ENCODE assay signal across 13 cellular contexts in genomic region chr1:224730950-224731349, GRCh38.
"Had no signal": no experiment of that assay in that cellular context is flagged by ENCODE, and none has a peak within 500 bp of the region (broad histone marks: within the 10 kb centered on the region; RNA-seq: fewer than 3 reads in every experiment).

No MANE protein-coding gene starts in this region.

- H3K36me3 ChIP-seq: pancreas, thyroid gland had no signal

- FAIRE-seq: pancreas, urothelium cell line had no signal

- H3K4me3 ChIP-seq: lung, pancreas, thyroid gland had no signal

- DNase-seq: activated CD4-positive, alpha-beta memory T cell treated with anti-CD3 and anti-CD28 coated beads, Interleukin-2, amount 10 ng/mL, durations not matched to agents 7 days and 5 days; activated CD4-positive, alpha-beta T cell treated with anti-CD3 and anti-CD28 coated beads for 4 hours; activated T-cell treated with anti-CD3 and anti-CD28 coated beads, Interleukin-2, amount 50 U/mL, for 48 hours; aorta; left cardiac atrium; midbrain; pancreas; T-helper 17 cell; thyroid gland had no signal

- H3K9me3 ChIP-seq: pancreas, thyroid gland had no signal

- H3K27ac ChIP-seq: pancreas, thyroid gland had no signal

- H3K27me3 ChIP-seq: pancreas, thyroid gland had no signal

- ATAC-seq: left cardiac atrium; pancreas; stimulated activated effector memory CD8-positive, alpha-beta T cell treated with anti-CD3 and anti-CD28 coated beads, Interleukin-12 subunit alpha, Interleukin-12 subunit beta, amount 100 ng/mL, for 72 hours; T-helper 17 cell; WTC11 had no signal
